Comparison of ENCODE assay signal across 12 cellular contexts in genomic region chr2:133755515-133756311, GRCh38.
DNase-seq lines count a peak whose midpoint lies in the region; ATAC-seq and TF ChIP-seq lines count a peak whose summit lies in the region.
"Had no signal": no experiment of that assay in that cellular context is flagged by ENCODE, and none has a peak within 500 bp of the region (broad histone marks: within the 10 kb centered on the region; RNA-seq: fewer than 3 reads in every experiment).

No MANE protein-coding gene starts in this region.

- H3K27me3 ChIP-seq in heart left ventricle (no peaks in the 10 kb centered on the region), SJCRH30 (no peaks in the 10 kb centered on the region), PC-9 (ENCODE audit: insufficient read depth, low read depth) (no peaks in the 10 kb centered on the region; the same call in 1 of the 2 replicates)

- CTCF ChIA-PET in PC-9 (lab: Charles Lee): no interaction called here

- POLR2A ChIA-PET in PC-9 (lab: Charles Lee; ENCODE audit: unreplicated experiment): no interaction called here

- in situ Hi-C loops in ACHN (cut with HindIII; ENCODE audit: low pct_ligation_motif_present, low pct_unique_long_range_greater_than_20kb, low sequenced_read_pairs): no loop called here

- H3K4me2 ChIP-seq in PC-9: no peak overlapping the region

- peaks cover 0 to 21% (median 13%) of the 10 kb centered on the region in 12 donors for H3K4me1 ChIP-seq in heart left ventricle
- H3K4me1 ChIP-seq in SJCRH30: no peaks in the 10 kb centered on the region
- H3K4me1 ChIP-seq in PC-9 (replicated peaks; ENCODE audit: insufficient read depth): no peaks in the 10 kb centered on the region

- TF ChIP-seq POLR2A in heart left ventricle (IDR thresholded peaks at IDR 0.05): no peak

- H3K27me3 Mint-ChIP-seq in natural killer cell (ENCODE audit: low read depth in 2 of 2): peaks cover 0 to 3% of the 10 kb centered on the region in 2 donors

- ATAC-seq in heart left ventricle (peak; percentile 72 to 87 (median 82)), natural killer cell (no peak)

- H3F3A ChIP-seq in PC-9 (ENCODE audit: insufficient read depth, low read depth): no peaks in the 10 kb centered on the region

- no peak overlapping the region for H3K27ac Mint-ChIP-seq in natural killer cell
- H3K27ac Mint-ChIP-seq: stimulated activated naive CD8-positive, alpha-beta T cell treated with anti-CD3 and anti-CD28 coated beads, Interleukin-15, Interleukin-2, amounts not matched to agents 100 ng/mL and 50 ng/mL, for 24 hours; T-helper 2 cell treated with Interferon-gamma antibody and Interleukin-4, amounts not matched to agents 5 μg/mL and 100 μg/mL, for 36 hours had no signal

- no peak for TF ChIP-seq CTCF in heart left ventricle (IDR thresholded peaks at IDR 0.05)
- no peak for TF ChIP-seq CTCF in natural killer cell (IDR thresholded peaks at IDR 0.05)
- no peak for TF ChIP-seq CTCF in PC-9 (conservative IDR thresholded peaks at IDR 0.05)

- no peak overlapping the region for H3K4me3 Mint-ChIP-seq in natural killer cell
- H3K4me3 Mint-ChIP-seq: stimulated activated naive CD8-positive, alpha-beta T cell treated with anti-CD3 and anti-CD28 coated beads, Interleukin-15, Interleukin-2, amounts not matched to agents 100 ng/mL and 50 ng/mL, for 24 hours; T-helper 2 cell treated with Interferon-gamma antibody and Interleukin-4, amounts not matched to agents 5 μg/mL and 100 μg/mL, for 36 hours had no signal

- H3K9me3 ChIP-seq in heart left ventricle (no peaks in the 10 kb centered on the region), SJCRH30 (replicated peaks) (no peaks in the 10 kb centered on the region), PC-9 (ENCODE audit: insufficient read depth, low read depth) (no peaks in the 10 kb centered on the region; the same call in 1 of the 2 replicates)

- no peak overlapping the region for H3K4me3 ChIP-seq in heart left ventricle
- H3K4me3 ChIP-seq in skeletal muscle cell (ENCODE audit: low read depth, low read length): no peak overlapping the region
- no peak overlapping the region for H3K4me3 ChIP-seq in SJCRH30
- H3K4me3 ChIP-seq in PC-9: no peak overlapping the region

- intact Hi-C loops in heart left ventricle (cut with DNase I): no loop called here
- intact Hi-C loops in natural killer cell (cut with micrococcal nuclease): no loop called here
- intact Hi-C loops in PC-9 (cut with micrococcal nuclease; ENCODE audit: unreplicated experiment): no loop called here

- BruUV-seq in PC-9 (replicated peaks; lab: Mats Ljungman, UMichigan): no TSS peak

- no peaks in the 10 kb centered on the region for H3K9me2 ChIP-seq in PC-9 (ENCODE audit: insufficient read depth)

- H4K20me1 ChIP-seq in PC-9 (ENCODE audit: insufficient read depth): no peaks in the 10 kb centered on the region

- peaks cover 2 to 3% of the 10 kb centered on the region in 2 donors for H3K9me3 Mint-ChIP-seq in natural killer cell
- H3K9me3 Mint-ChIP-seq: stimulated activated naive CD8-positive, alpha-beta T cell treated with anti-CD3 and anti-CD28 coated beads, Interleukin-15, Interleukin-2, amounts not matched to agents 100 ng/mL and 50 ng/mL, for 24 hours; T-helper 2 cell treated with Interferon-gamma antibody and Interleukin-4, amounts not matched to agents 5 μg/mL and 100 μg/mL, for 36 hours had no signal

- H3K36me3 Mint-ChIP-seq in natural killer cell: no peaks in the 10 kb centered on the region

- H3K79me2 ChIP-seq in PC-9 (ENCODE audit: low read depth): no peaks in the 10 kb centered on the region

- no peak overlapping the region for H2AFZ ChIP-seq in PC-9

- peak; percentile 92 for DNase-seq in GM04503 (ENCODE audit: low read depth)
- DNase-seq in amniotic stem cell (lab: John Stamatoyannopoulos, UW): peak; percentile 52
- DNase-seq in heart left ventricle: peak in 3 of 5 donors; percentile 33 to 40 (median 34)
- peak; percentile 92 for DNase-seq in skeletal muscle cell (ENCODE audit: low read depth)
- DNase-seq in natural killer cell: no peak
- DNase-seq in ACHN: no peak
- DNase-seq in SJCRH30: no peak
- no peak for DNase-seq in PC-9
- DNase-seq: NCI-H1436; stimulated activated CD4-positive, alpha-beta T cell treated with anti-CD3 and anti-CD28 coated beads, Interleukin-2, amount 100 ng/mL, for 24 hours had no signal

- WGBS in heart left ventricle, 4 donors: 31 to 35% (median 31%) methylated on average over 7 of the region's 7 CpGs

- H3K27ac ChIP-seq in heart left ventricle (peak overlapping the region in 9 of 12 donors; percentile 20 to 71 (median 57)), SJCRH30 (no peak overlapping the region), PC-9 (no peak overlapping the region)

- no peaks in the 10 kb centered on the region for H3K36me3 ChIP-seq in heart left ventricle
- no peaks in the 10 kb centered on the region for H3K36me3 ChIP-seq in SJCRH30
- H3K36me3 ChIP-seq in PC-9 (ENCODE audit: low read depth): no peaks in the 10 kb centered on the region

- H3K4me1 Mint-ChIP-seq in natural killer cell: no peaks in the 10 kb centered on the region

Comparison
In these comparisons a context has a peak if more than half of its experiments do, and no peak if none do; other contexts are left out.
1. DNase-seq: peak in GM04503 (single experiment), amniotic stem cell (single experiment), heart left ventricle (3 of 5) and skeletal muscle cell (single experiment); none in natural killer cell (single experiment), ACHN (single experiment), SJCRH30 (0 of 2) and PC-9 (0 of 2).
2. ATAC-seq: peak in heart left ventricle (4 of 4); none in natural killer cell (0 of 3).
3. H3K27ac ChIP-seq: peak in heart left ventricle (9 of 12); none in SJCRH30 (single experiment) and PC-9 (single experiment).